Comparison of ENCODE assay signal across 17 cellular contexts in the genomic region with DNA sequence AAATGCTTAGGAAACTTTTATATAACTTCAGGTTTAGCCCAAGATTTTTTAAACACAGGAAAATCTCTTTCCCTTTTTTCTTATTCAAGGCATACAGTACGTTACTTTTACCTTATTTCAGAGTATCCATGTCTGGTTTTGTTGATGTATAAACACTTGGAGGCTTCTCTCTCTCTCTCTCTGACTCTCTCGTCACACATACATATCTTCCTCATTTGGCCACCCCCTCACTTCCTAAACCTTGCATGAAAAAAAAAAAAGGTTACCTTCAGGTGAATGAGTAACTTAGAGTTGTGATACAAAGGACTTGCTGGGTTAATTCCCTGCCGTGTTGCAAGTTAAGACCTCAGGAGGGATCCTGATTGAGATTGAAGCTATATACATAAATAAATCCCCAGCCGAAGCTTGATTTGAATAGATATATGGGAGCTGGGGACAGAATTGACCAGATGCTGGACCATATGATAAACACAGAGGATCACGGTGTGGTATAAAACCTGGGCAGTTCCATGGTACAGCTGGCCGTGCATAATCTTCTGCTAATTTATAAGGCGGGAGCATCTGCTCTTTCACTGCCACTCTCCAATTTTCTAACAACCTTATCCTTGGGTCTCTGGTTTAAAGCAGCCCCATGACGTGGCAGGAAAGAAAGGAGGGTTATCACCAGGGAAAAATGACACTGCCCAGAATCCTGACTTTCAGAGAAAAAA. TPM values are rescaled to one million over a fixed set of nuclear protein-coding genes. Genes with fewer than 3 reads are reported as not detected.
A peak's percentile ranks its signal among the peaks of the same experiment; 100 is the strongest.
DNase-seq lines count a peak whose midpoint lies in the region; ATAC-seq, FAIRE-seq and TF ChIP-seq lines count a peak whose summit lies in the region.
"Had no signal": no experiment of that assay in that cellular context is flagged by ENCODE, and none has a peak within 500 bp of the region (broad histone marks: within the 10 kb centered on the region; RNA-seq: fewer than 3 reads in every experiment).

No MANE protein-coding gene starts in this region.

- H2AFZ ChIP-seq in neural progenitor cell (replicated peaks), result no peak overlapping the region

- no peaks in the 10 kb centered on the region for H3K27me3 Mint-ChIP-seq in neural progenitor cell (ENCODE audit: insufficient read depth, low read depth)

- H3K36me3 ChIP-seq in WERI-Rb-1 (no peaks in the 10 kb centered on the region), pancreas (no peaks in the 10 kb centered on the region), neural progenitor cell (no peaks in the 10 kb centered on the region)
- H3K36me3 ChIP-seq: gastroesophageal sphincter had no signal

- ATAC-seq in HG02759 (IDR thresholded peaks at IDR 0.05; ENCODE audit: unreplicated experiment), result peak; percentile 20
- ATAC-seq in pancreas, result peak in 3 of 4 donors; percentile 46 to 73 (median 67)
- ATAC-seq in HG02588 (IDR thresholded peaks at IDR 0.05; ENCODE audit: unreplicated experiment), result no peak
- ATAC-seq: gastroesophageal sphincter, SK-N-SH treated with all-trans-retinoic acid at 6 μM for 48 hours had no signal

- H3K4me1 ChIP-seq in pancreas, result peaks cover 0 to 5% (median 0%) of the 10 kb centered on the region in 3 donors
- H3K4me1 ChIP-seq in neural progenitor cell, result no peaks in the 10 kb centered on the region

- H3K9ac ChIP-seq in neural progenitor cell, result no peak overlapping the region

- peaks cover 1% of the 10 kb centered on the region for H3K4me1 Mint-ChIP-seq in neural progenitor cell

- H3K4me2 ChIP-seq in neural progenitor cell, result no peak overlapping the region

- no peaks in the 10 kb centered on the region for H3K9me3 ChIP-seq in WERI-Rb-1 (ENCODE audit: severe bottlenecking)
- no peaks in the 10 kb centered on the region for H3K9me3 ChIP-seq in pancreas
- peaks cover 4% of the 10 kb centered on the region for H3K9me3 ChIP-seq in neural progenitor cell (ENCODE audit: low read depth)
- H3K9me3 ChIP-seq: gastroesophageal sphincter had no signal

- no peaks in the 10 kb centered on the region for H3K79me2 ChIP-seq in neural progenitor cell (ENCODE audit: low read depth)

- H3K27ac ChIP-seq in WERI-Rb-1 (peak overlapping the region; percentile 8), pancreas (no peak overlapping the region), neural progenitor cell (no peak overlapping the region)
- H3K27ac ChIP-seq: gastroesophageal sphincter, VCaP had no signal

- H3F3A ChIP-seq in neural progenitor cell (ENCODE audit: low read depth), result no peaks in the 10 kb centered on the region

- TF ChIP-seq POLR2A in GM12891 (IDR thresholded peaks at IDR 0.05; ENCODE audit: low read depth, low read length), result no peak

- H3K9me3 Mint-ChIP-seq in neural progenitor cell, result peaks cover 7% of the 10 kb centered on the region
- H3K9me3 Mint-ChIP-seq: HFFc6 had no signal

- DNase-seq in GM12891 (ENCODE audit: insufficient read length, low spot score) (no peak), WERI-Rb-1 (peak; percentile 48), pancreas (no peak), neural progenitor cell (ENCODE audit: low spot score) (no peak), HK-2 (ENCODE audit: unreplicated experiment) (no peak), frontal cortex (ENCODE audit: low spot score in 2 of 2) (no peak)
- DNase-seq: amniotic stem cell, HFFc6, NCI-H146, NCI-H446, nephron progenitor cell, retina had no signal

- no peak overlapping the region for H3K27ac Mint-ChIP-seq in neural progenitor cell
- H3K27ac Mint-ChIP-seq: HFFc6, nephron progenitor cell had no signal

- WGBS in pancreas, 2 donors, result 51 to 59% methylated on average over 8 of the region's 8 CpGs

- H3K4me3 Mint-ChIP-seq in neural progenitor cell, result no peak overlapping the region
- H3K4me3 Mint-ChIP-seq: HFFc6, nephron progenitor cell had no signal

- H4K20me1 ChIP-seq in neural progenitor cell (ENCODE audit: low read depth), result no peaks in the 10 kb centered on the region

- FAIRE-seq in GM12891 (lab: Jason Lieb, UNC) (peak; percentile 60), pancreas (lab: Jason Lieb, UNC) (no peak), frontal cortex (lab: Jason Lieb, UNC) (no peak)

- intact Hi-C loops in pancreas (cut with DNase I), result loop anchor here in 1 of 3 donors (10.0 kb wide), 2 partner anchors 225 to 535 kb away; no protein-coding TSS in a partner anchor

- TF ChIP-seq CTCF in WERI-Rb-1 (IDR thresholded peaks at IDR 0.05; ENCODE audit: low read depth, low read length) (no peak), pancreas (IDR thresholded peaks at IDR 0.05) (no peak), neural progenitor cell (IDR thresholded peaks at IDR 0.05) (no peak)

- H3K4me3 ChIP-seq in WERI-Rb-1 (ENCODE audit: low read depth, low read length) (no peak overlapping the region), pancreas (no peak overlapping the region), neural progenitor cell (no peak overlapping the region)
- H3K4me3 ChIP-seq: gastroesophageal sphincter had no signal

- H3K27me3 ChIP-seq in WERI-Rb-1 (ENCODE audit: insufficient read depth, low read depth, severe bottlenecking) (no peaks in the 10 kb centered on the region), pancreas (no peaks in the 10 kb centered on the region), neural progenitor cell (no peaks in the 10 kb centered on the region)
- H3K27me3 ChIP-seq: gastroesophageal sphincter had no signal

- no peaks in the 10 kb centered on the region for H3K36me3 Mint-ChIP-seq in neural progenitor cell

TF ChIP-seq in GM12891, 5 proteins besides CTCF, POLR2A, EP300 and RAD21:
- TF ChIP-seq SPI1 (IDR thresholded peaks at IDR 0.05; ENCODE audit: low read depth, low read length), result no peak
- TF ChIP-seq TAF1 (IDR thresholded peaks at IDR 0.05; ENCODE audit: low read depth, low read length), result no peak
- TF ChIP-seq POU2F2 (IDR thresholded peaks at IDR 0.05; ENCODE audit: low read depth, low read length), result no peak
- no peak for TF ChIP-seq POLR2AphosphoS5 (IDR thresholded peaks at IDR 0.05; ENCODE audit: low read depth, low read length)
- no peak for TF ChIP-seq PAX5 (IDR thresholded peaks at IDR 0.05; ENCODE audit: insufficient read depth, low read length, severe bottlenecking)

RNA-seq across cellular contexts. Expression of gene IL20RA, which starts 55.1 kb away (rescaled TPM):
- polyA plus RNA-seq in GM12891 (2012; ENCODE audit: low read depth, missing spikeins), result 0.03 TPM
- total RNA-seq in pancreas (10 to 100 TPM in 1 of 6 donors, 1 to 10 TPM in 5; 5.5 to 12.4 (median 9.0) TPM), neural progenitor cell (ENCODE audit: low replicate concordance) (not detected in 2 replicates), frontal cortex (0.41 TPM)
- 10 to 100 TPM in 1 of 2 donors, 1 to 10 TPM in 1; 7.0 to 22.2 TPM for polyA plus RNA-seq in pancreas
- total RNA-seq: HFFc6 had no signal
